ENCODE assay signal across 1 cellular context in the genomic region with DNA sequence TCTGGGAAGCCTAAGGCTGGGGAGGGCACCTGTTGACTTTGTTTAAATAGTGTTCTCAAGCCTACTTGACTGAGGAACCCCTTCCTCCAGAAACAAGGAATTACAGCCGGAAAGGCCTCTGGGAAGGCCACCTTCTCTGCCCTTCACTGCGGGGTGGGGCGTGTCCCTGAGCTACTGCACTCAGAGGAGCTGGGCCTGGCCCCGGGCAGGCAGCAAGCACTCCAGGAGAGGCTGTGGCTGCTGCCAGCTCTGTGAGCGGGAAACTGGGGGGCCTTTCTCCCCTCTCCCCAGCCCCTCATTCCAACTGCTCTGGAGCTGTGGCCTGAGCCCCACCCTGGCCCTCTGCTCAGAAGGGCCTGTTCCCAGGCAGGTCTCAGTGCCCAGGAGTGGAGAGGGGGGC.
TF ChIP-seq lines count a peak whose summit lies in the region.

No MANE protein-coding gene starts in this region.

TF ChIP-seq in HepG2, 621 proteins besides CTCF, POLR2A, EP300 and RAD21:
- 0 out of 2 replicates have a peak, but pooled peaks have one; percentile 15 for TF ChIP-seq ZNF354B (CRISPR knock-in tag; IDR thresholded peaks at IDR 0.05)
- TF ChIP-seq KMT2B (CRISPR knock-in tag; IDR thresholded peaks at IDR 0.05) = no peak
- TF ChIP-seq MEF2D (CRISPR knock-in tag; IDR thresholded peaks at IDR 0.05) = 0 out of 2 replicates have a peak, but pooled peaks have one; percentile 11
- TF ChIP-seq, protein P1, sequence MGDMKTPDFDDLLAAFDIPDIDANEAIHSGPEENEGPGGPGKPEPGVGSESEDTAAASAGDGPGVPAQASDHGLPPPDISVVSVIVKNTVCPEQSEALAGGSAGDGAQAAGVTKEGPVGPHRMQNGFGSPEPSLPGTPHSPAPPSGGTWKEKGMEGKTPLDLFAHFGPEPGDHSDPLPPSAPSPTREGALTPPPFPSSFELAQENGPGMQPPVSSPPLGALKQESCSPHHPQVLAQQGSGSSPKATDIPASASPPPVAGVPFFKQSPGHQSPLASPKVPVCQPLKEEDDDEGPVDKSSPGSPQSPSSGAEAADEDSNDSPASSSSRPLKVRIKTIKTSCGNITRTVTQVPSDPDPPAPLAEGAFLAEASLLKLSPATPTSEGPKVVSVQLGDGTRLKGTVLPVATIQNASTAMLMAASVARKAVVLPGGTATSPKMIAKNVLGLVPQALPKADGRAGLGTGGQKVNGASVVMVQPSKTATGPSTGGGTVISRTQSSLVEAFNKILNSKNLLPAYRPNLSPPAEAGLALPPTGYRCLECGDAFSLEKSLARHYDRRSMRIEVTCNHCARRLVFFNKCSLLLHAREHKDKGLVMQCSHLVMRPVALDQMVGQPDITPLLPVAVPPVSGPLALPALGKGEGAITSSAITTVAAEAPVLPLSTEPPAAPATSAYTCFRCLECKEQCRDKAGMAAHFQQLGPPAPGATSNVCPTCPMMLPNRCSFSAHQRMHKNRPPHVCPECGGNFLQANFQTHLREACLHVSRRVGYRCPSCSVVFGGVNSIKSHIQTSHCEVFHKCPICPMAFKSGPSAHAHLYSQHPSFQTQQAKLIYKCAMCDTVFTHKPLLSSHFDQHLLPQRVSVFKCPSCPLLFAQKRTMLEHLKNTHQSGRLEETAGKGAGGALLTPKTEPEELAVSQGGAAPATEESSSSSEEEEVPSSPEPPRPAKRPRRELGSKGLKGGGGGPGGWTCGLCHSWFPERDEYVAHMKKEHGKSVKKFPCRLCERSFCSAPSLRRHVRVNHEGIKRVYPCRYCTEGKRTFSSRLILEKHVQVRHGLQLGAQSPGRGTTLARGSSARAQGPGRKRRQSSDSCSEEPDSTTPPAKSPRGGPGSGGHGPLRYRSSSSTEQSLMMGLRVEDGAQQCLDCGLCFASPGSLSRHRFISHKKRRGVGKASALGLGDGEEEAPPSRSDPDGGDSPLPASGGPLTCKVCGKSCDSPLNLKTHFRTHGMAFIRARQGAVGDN (CRISPR knock-in tag; IDR thresholded peaks at IDR 0.05) = peak; percentile 11; the same call in 1 of the 2 replicates
- no peak for TF ChIP-seq ZNF776 (CRISPR knock-in tag; IDR thresholded peaks at IDR 0.05)
